In the genomic region with DNA sequence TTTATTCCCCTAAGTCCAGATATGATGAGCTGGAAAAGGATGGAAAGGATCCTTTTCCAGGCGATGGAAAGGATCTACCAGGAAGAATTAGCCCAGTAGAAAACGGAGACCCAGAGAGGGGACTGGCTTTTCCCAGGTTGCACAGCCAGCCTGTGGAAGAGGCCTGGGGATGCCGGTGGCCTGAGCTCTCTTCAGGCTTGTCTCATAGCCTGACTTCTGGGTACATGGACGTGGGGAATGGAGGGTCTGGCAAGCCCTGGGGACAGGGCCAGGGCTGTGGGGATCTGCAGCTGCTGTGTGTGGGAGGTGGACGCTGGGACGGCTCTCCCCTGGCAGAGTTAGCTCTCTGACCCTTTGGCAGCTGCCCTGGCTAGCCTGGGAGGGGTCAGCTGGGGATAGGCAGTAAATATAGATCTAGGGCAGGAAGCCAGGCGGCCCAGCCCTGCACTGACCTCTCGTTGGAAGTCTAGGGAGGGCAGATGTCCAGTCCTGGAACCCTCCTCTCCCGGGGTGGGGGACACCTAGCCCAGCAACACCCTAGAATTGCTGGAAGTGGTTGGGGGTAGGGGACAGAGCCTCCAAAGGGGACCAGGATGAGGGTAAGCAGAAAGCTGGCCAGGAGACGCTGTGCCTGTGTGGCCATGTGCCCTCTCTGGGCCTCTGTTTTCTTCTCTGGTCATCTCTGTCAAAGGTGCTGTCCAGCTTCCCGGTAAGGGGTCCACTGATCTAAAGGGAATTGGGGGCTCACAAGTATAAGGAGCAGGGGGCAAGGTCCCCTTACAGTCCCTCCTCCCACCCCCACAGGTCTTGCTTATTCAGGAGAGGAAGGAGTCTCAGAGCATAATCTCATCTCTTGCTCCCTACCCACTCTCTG, we compare ENCODE assay signal across 19 cellular contexts. TPM values are rescaled to one million over a fixed set of nuclear protein-coding genes. Genes with fewer than 3 reads are reported as not detected.
DNase-seq lines count a peak whose midpoint lies in the region; ATAC-seq and TF ChIP-seq lines count a peak whose summit lies in the region.
"Had no signal": no experiment of that assay in that cellular context is flagged by ENCODE, and none has a peak within 500 bp of the region (broad histone marks: within the 10 kb centered on the region; RNA-seq: fewer than 3 reads in every experiment).

No MANE protein-coding gene starts in this region.

- no peaks in the 10 kb centered on the region for H3K79me2 ChIP-seq in smooth muscle cell (ENCODE audit: low read depth)
- H3K79me2 ChIP-seq: hepatocyte had no signal

- WGBS in heart right ventricle, 2 donors: 31 to 32% methylated on average over 11 of the region's 11 CpGs
- 80% methylated on average over 11 of the region's 11 CpGs for WGBS in smooth muscle cell (ENCODE audit: low lambda C conversion rate)

- H3K27ac ChIP-seq in CD8-positive, alpha-beta T cell (ENCODE audit: low read depth, low read length): no peak overlapping the region
- H3K27ac ChIP-seq in SJCRH30 (peak overlapping the region; percentile 1; the same call in 1 of the 2 replicates), heart right ventricle (peak overlapping the region in 6 of 10 donors; percentile 2 to 60 (median 40)), smooth muscle cell (ENCODE audit: low read depth) (no peak overlapping the region), left lung (no peak overlapping the region)
- H3K27ac ChIP-seq: epithelial cell of prostate, hepatocyte, HL-60 had no signal

- H3K27me3 ChIP-seq in CD8-positive, alpha-beta T cell (ENCODE audit: insufficient read depth, low read length): no peaks in the 10 kb centered on the region
- H3K27me3 ChIP-seq in SJCRH30 (no peaks in the 10 kb centered on the region), heart right ventricle (no peaks in the 10 kb centered on the region), smooth muscle cell (ENCODE audit: low read depth) (no peaks in the 10 kb centered on the region), left lung (no peaks in the 10 kb centered on the region)
- H3K27me3 ChIP-seq: hepatocyte had no signal

- peaks cover 45% of the 10 kb centered on the region for H3K4me1 Mint-ChIP-seq in CD8-positive, alpha-beta T cell (ENCODE audit: low read depth)
- H3K4me1 Mint-ChIP-seq in nephron progenitor cell: peaks cover 51% of the 10 kb centered on the region

- ATAC-seq in CD8-positive, alpha-beta T cell: no peak
- ATAC-seq in heart right ventricle (peak; percentile 74 to 93 (median 84)), HG03280 (IDR thresholded peaks at IDR 0.05; ENCODE audit: unreplicated experiment) (no peak), left lung (no peak)

- H3K36me3 Mint-ChIP-seq in CD8-positive, alpha-beta T cell: no peaks in the 10 kb centered on the region
- H3K36me3 Mint-ChIP-seq in nephron progenitor cell (ENCODE audit: low read depth): no peaks in the 10 kb centered on the region

- H3F3A ChIP-seq in smooth muscle cell (ENCODE audit: low read depth): no peaks in the 10 kb centered on the region

- no peaks in the 10 kb centered on the region for H3K27me3 Mint-ChIP-seq in CD8-positive, alpha-beta T cell (ENCODE audit: low read depth)
- H3K27me3 Mint-ChIP-seq in nephron progenitor cell (ENCODE audit: low read depth, poor library complexity): no peaks in the 10 kb centered on the region

- H3K4me2 ChIP-seq in smooth muscle cell: no peak overlapping the region
- H3K4me2 ChIP-seq: hepatocyte had no signal

- peak overlapping the region; percentile 29 for H3K4me3 Mint-ChIP-seq in CD8-positive, alpha-beta T cell
- H3K4me3 Mint-ChIP-seq in nephron progenitor cell: peak overlapping the region; percentile 19

- CTCF ChIA-PET in CD8-positive, alpha-beta T cell (lab: Charles Lee): interaction anchor here (0.5 to 2.2 kb wide), 4 partner anchors 26 to 106 kb away, joined by 3 to 5 read pairs (median 4); no protein-coding TSS in a partner anchor

- intact Hi-C loops in CD8-positive, alpha-beta T cell (cut with DNase I, micrococcal nuclease): loop anchor here in 1 of 2 experiments (5.0 kb wide), 1 partner anchor 35 kb away; no protein-coding TSS in a partner anchor
- intact Hi-C loops in heart right ventricle (cut with DNase I): loop anchor here in 1 of 10 donors (2.0 kb wide), 1 partner anchor 31 kb away; no protein-coding TSS in a partner anchor
- intact Hi-C loops in left lung (cut with DNase I): no loop called here

- no peaks in the 10 kb centered on the region for H4K20me1 ChIP-seq in smooth muscle cell (ENCODE audit: low read depth)

- H3K27ac Mint-ChIP-seq in CD8-positive, alpha-beta T cell: peak overlapping the region; percentile 76
- peak overlapping the region; percentile 59 for H3K27ac Mint-ChIP-seq in nephron progenitor cell

- H3K4me3 ChIP-seq in CD8-positive, alpha-beta T cell (ENCODE audit: low read depth, low read length): no peak overlapping the region
- H3K4me3 ChIP-seq in SJCRH30 (no peak overlapping the region), heart right ventricle (no peak overlapping the region), smooth muscle cell (no peak overlapping the region), left lung (no peak overlapping the region)
- H3K4me3 ChIP-seq: hepatocyte had no signal

- POLR2A ChIA-PET in CD8-positive, alpha-beta T cell (lab: Charles Lee): interaction anchor here (1.1 to 3.7 kb wide), 4 partner anchors 11 to 124 kb away, joined by 3 to 32 read pairs (median 4); a partner anchor contains a TSS

- H3K4me1 ChIP-seq in CD8-positive, alpha-beta T cell (ENCODE audit: insufficient read depth, low read length): peaks cover 47% of the 10 kb centered on the region
- H3K4me1 ChIP-seq in SJCRH30 (peaks cover 28% of the 10 kb centered on the region), heart right ventricle (peaks cover 16 to 34% (median 28%) of the 10 kb centered on the region in 9 donors), smooth muscle cell (ENCODE audit: low read depth) (peaks cover 4% of the 10 kb centered on the region), left lung (peaks cover 3 to 23% of the 10 kb centered on the region in 2 donors)

- no peak overlapping the region for H3K9ac ChIP-seq in smooth muscle cell (ENCODE audit: low read depth)

- no peak overlapping the region for H2AFZ ChIP-seq in smooth muscle cell (ENCODE audit: low read depth)
- H2AFZ ChIP-seq: hepatocyte had no signal

- no peak for TF ChIP-seq CTCF in CD8-positive, alpha-beta T cell (IDR thresholded peaks at IDR 0.05)
- TF ChIP-seq CTCF in heart right ventricle (IDR thresholded peaks at IDR 0.05) (no peak), nephron progenitor cell (IDR thresholded peaks at IDR 0.05) (no peak), smooth muscle cell (IDR thresholded peaks at IDR 0.05; ENCODE audit: borderline replicate concordance, insufficient read depth, poor library complexity, severe bottlenecking) (no peak), left lung (IDR thresholded peaks at IDR 0.05) (no peak)

- no peak for DNase-seq in CD8-positive, alpha-beta T cell
- DNase-seq in SJCRH30 (peak; percentile 64 to 71), heart right ventricle (peak; percentile 63 to 74), nephron progenitor cell (peak; percentile 57), smooth muscle cell (lab: John Stamatoyannopoulos, UW; ENCODE audit: unreplicated experiment) (no peak), left lung (no peak), NCI-H1048 (lab: John Stamatoyannopoulos, UW) (no peak)
- DNase-seq: activated CD4-positive, alpha-beta T cell treated with anti-CD3 and anti-CD28 coated beads, Interleukin-2, amount 50 U/mL, for 4 hours; activated naive CD4-positive, alpha-beta T cell; cerebellar nuclear complex; H9; NCI-H2171; stimulated activated CD4-positive, alpha-beta T cell treated with anti-CD3 and anti-CD28 coated beads, Interleukin-4, amount 100 ng/mL, for 4 hours had no signal

- H3K36me3 ChIP-seq in CD8-positive, alpha-beta T cell (ENCODE audit: insufficient read depth, low read length): no peaks in the 10 kb centered on the region
- H3K36me3 ChIP-seq in SJCRH30: no peaks in the 10 kb centered on the region
- H3K36me3 ChIP-seq in heart right ventricle: no peaks in the 10 kb centered on the region
- no peaks in the 10 kb centered on the region for H3K36me3 ChIP-seq in smooth muscle cell (ENCODE audit: low read depth)
- H3K36me3 ChIP-seq in left lung: no peaks in the 10 kb centered on the region

- no peaks in the 10 kb centered on the region for H3K9me3 Mint-ChIP-seq in CD8-positive, alpha-beta T cell
- no peaks in the 10 kb centered on the region for H3K9me3 Mint-ChIP-seq in nephron progenitor cell
- H3K9me3 Mint-ChIP-seq: H9 had no signal

- H3K9me3 ChIP-seq in CD8-positive, alpha-beta T cell (ENCODE audit: low read length): no peaks in the 10 kb centered on the region
- no peaks in the 10 kb centered on the region for H3K9me3 ChIP-seq in SJCRH30 (replicated peaks)
- no peaks in the 10 kb centered on the region for H3K9me3 ChIP-seq in heart right ventricle
- no peaks in the 10 kb centered on the region for H3K9me3 ChIP-seq in smooth muscle cell (replicated peaks; ENCODE audit: low read depth)
- no peaks in the 10 kb centered on the region for H3K9me3 ChIP-seq in left lung

RNA-seq across cellular contexts. Expression of a gene that starts 20.4 kb away (rescaled TPM):
- total RNA-seq in CD8-positive, alpha-beta T cell: not detected
- total RNA-seq in SJCRH30 (2014; rRNA removed; shearing (Covaris generic)): 0.04 TPM in 1 of 2 replicates, not detected in the other
- total RNA-seq in heart right ventricle: 1 to 10 TPM in 2 of 10 donors, under 1 TPM in 8; 0.11 to 2.4 (median 0.53) TPM
- under 1 TPM in 1 of 2 donors, not detected in 1; 0.06 TPM for polyA plus RNA-seq in heart right ventricle
- not detected in 2 replicates for total RNA-seq in smooth muscle cell
- polyA plus RNA-seq in smooth muscle cell: not detected in 2 replicates
- 1 to 10 TPM in 1 of 2 donors, under 1 TPM in 1; 0.58 to 1.4 TPM for total RNA-seq in left lung
- total RNA-seq: H9; hepatocyte; pulmonary artery endothelial cell; T-helper 1 cell treated with Interleukin-12 subunit alpha and Interleukin-12 subunit beta and Interleukin-4 antibody, amounts not matched to agents 30 ng/mL and 1 ng/mL, for 36 hours had no signal
- polyA plus RNA-seq: hepatocyte had no signal

RNA-seq across cellular contexts. Expression of a gene that starts 28.1 kb away (rescaled TPM):
- 100 to 1,000 TPM; 151 to 155 TPM for total RNA-seq in CD8-positive, alpha-beta T cell
- total RNA-seq in SJCRH30 (2014; rRNA removed; shearing (Covaris generic)): 76.6 and 78.9 TPM in 2 replicates
- total RNA-seq in heart right ventricle (10 to 100 TPM; 35.9 to 56.3 (median 42.5) TPM), smooth muscle cell (18.2 and 28.4 TPM in 2 replicates), left lung (10 to 100 TPM; 65.5 to 66.9 TPM)
- polyA plus RNA-seq in heart right ventricle (10 to 100 TPM; 30.8 to 34.4 TPM), smooth muscle cell (22.1 and 29.2 TPM in 2 replicates)

RNA-seq across cellular contexts. Expression of a gene that starts 47.9 kb away (rescaled TPM):
- 10 to 100 TPM; 85.5 to 85.7 TPM for total RNA-seq in CD8-positive, alpha-beta T cell
- total RNA-seq in SJCRH30 (2014; rRNA removed; shearing (Covaris generic)): 59.7 and 62.4 TPM in 2 replicates
- total RNA-seq in heart right ventricle (10 to 100 TPM; 23.7 to 40.6 (median 32.4) TPM), smooth muscle cell (54.0 and 61.1 TPM in 2 replicates), left lung (10 to 100 TPM; 51.3 to 81.8 TPM)
- polyA plus RNA-seq in heart right ventricle (10 to 100 TPM; 29.0 to 29.8 TPM), smooth muscle cell (24.3 and 29.1 TPM in 2 replicates)

Comparison
In these comparisons a context has a peak if more than half of its experiments do, and no peak if none do; other contexts are left out.
1. ATAC-seq: peak in heart right ventricle (8 of 8); none in CD8-positive, alpha-beta T cell (single experiment), HG03280 (single experiment) and left lung (single experiment).
2. DNase-seq: peak in SJCRH30 (2 of 2), heart right ventricle (2 of 2) and nephron progenitor cell (single experiment); none in CD8-positive, alpha-beta T cell (0 of 7), smooth muscle cell (single experiment), left lung (0 of 2) and NCI-H1048 (single experiment).
3. H3K27ac ChIP-seq: peak in SJCRH30 (single experiment) and heart right ventricle (6 of 10); none in CD8-positive, alpha-beta T cell (single experiment), smooth muscle cell (single experiment) and left lung (0 of 2).